Comparison of ENCODE assay signal across 15 cellular contexts in the genomic region with DNA sequence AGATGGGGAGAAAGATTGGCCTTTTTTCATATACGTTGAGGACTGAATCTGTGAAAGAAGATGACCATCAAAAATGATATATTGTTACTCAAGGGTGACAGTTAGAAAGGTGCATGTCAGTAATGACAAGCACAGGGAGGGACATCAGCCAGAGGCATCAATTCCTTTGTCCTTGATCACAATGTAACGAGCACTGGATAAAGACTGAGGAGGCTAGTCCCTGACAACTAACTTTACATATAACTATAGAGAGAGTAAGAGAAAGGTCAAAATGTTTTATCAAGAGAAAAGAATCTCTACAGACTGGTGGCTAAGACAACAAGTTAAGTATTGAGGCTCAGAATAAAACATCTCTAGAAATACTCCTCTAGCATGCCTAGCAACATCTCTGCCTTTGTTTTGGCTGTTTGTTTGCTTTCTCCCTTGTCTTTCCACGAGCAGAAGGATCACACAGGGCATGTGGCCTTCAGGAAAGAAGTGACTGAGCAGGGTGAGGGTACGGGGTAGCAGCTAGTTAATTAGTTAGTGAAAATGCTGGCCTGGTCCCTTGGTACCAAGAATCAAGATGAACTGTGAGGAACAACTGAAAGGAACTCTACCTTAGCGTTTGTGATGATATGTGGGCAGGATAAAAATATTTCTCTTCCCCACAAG.
"Had no signal": no experiment of that assay in that cellular context is flagged by ENCODE, and none has a peak within 500 bp of the region (broad histone marks: within the 10 kb centered on the region; RNA-seq: fewer than 3 reads in every experiment).

No MANE protein-coding gene starts in this region.

- ATAC-seq: activated naive CD8-positive, alpha-beta T cell treated with anti-CD3 and anti-CD28 coated beads, Interleukin-2, amount 50 U/mL, for 24 hours had no signal

- H3K9ac ChIP-seq: parathyroid adenoma had no signal

- H2AFZ ChIP-seq: parathyroid adenoma had no signal

- DNase-seq: activated CD4-positive, CD25-positive, alpha-beta regulatory T cell treated with anti-CD3 and anti-CD28 coated beads, Interleukin-2, amount 50 U/mL, for 72 hours; activated naive CD4-positive, alpha-beta T cell treated with Interleukin-2 at 50 U/mL for 16 hours; activated naive CD8-positive, alpha-beta T cell treated with anti-CD3 and anti-CD28 coated beads, Interleukin-2, amount 50 U/mL, for 24 hours; activated T-cell treated with anti-CD3 and anti-CD28 coated beads for 4 hours; aorta; erythroblast; islet precursor cell; midbrain; retina; stimulated activated naive CD4-positive, alpha-beta T cell; T1000 had no signal

- H3K4me3 ChIP-seq: tibial nerve, vagina had no signal

- H3K4me1 Mint-ChIP-seq: activated naive CD8-positive, alpha-beta T cell treated with anti-CD3 and anti-CD28 coated beads, Interleukin-2, amount 50 U/mL, for 24 hours had no signal

- H3K4me3 Mint-ChIP-seq: activated naive CD8-positive, alpha-beta T cell treated with anti-CD3 and anti-CD28 coated beads, Interleukin-2, amount 50 U/mL, for 24 hours had no signal

- H3K27ac ChIP-seq: neutrophil, parathyroid adenoma, tibial nerve, vagina had no signal

- H3K27me3 ChIP-seq: neutrophil, tibial nerve, vagina had no signal

- H3K4me1 ChIP-seq: parathyroid adenoma, tibial nerve, vagina had no signal

- H3K79me2 ChIP-seq: parathyroid adenoma had no signal

- H3K27me3 Mint-ChIP-seq: activated naive CD8-positive, alpha-beta T cell treated with anti-CD3 and anti-CD28 coated beads, Interleukin-2, amount 50 U/mL, for 24 hours had no signal

- H3K27ac Mint-ChIP-seq: activated naive CD8-positive, alpha-beta T cell treated with anti-CD3 and anti-CD28 coated beads, Interleukin-2, amount 50 U/mL, for 24 hours had no signal

- H3K36me3 ChIP-seq: neutrophil, tibial nerve, vagina had no signal

- H3K9me3 ChIP-seq: neutrophil, tibial nerve, vagina had no signal
